In genomic region chr19:307111-307531, GRCh38 we compare ENCODE assay signal across 24 cellular contexts. TPM values are rescaled to one million over a fixed set of nuclear protein-coding genes. Genes with fewer than 3 reads are reported as not detected.
DNase-seq lines count a peak whose midpoint lies in the region; ATAC-seq and TF ChIP-seq lines count a peak whose summit lies in the region.
"Had no signal": no experiment of that assay in that cellular context is flagged by ENCODE, and none has a peak within 500 bp of the region (broad histone marks: within the 10 kb centered on the region; RNA-seq: fewer than 3 reads in every experiment).

No MANE protein-coding gene starts in this region.

- H4K20me1 ChIP-seq in SK-N-SH (ENCODE audit: insufficient read depth): no peaks in the 10 kb centered on the region

- H3K4me1 ChIP-seq in SK-N-SH (ENCODE audit: control insufficient read depth in 1 of 2, insufficient read depth in 2 of 2, low read depth in 1 of 2, low read length in 1 of 2): no peaks in the 10 kb centered on the region
- H3K4me1 ChIP-seq in lower lobe of right lung: no peaks in the 10 kb centered on the region
- no peaks in the 10 kb centered on the region for H3K4me1 ChIP-seq in psoas muscle

- TF ChIP-seq RAD21 in SK-N-SH (IDR thresholded peaks at IDR 0.05; ENCODE audit: low read length): no peak

- no peak for TF ChIP-seq EP300 in SK-N-SH (IDR thresholded peaks at IDR 0.05; ENCODE audit: borderline replicate concordance in 1 of 2, low read depth in 1 of 2, low read length in 1 of 2)

- peaks cover 19% of the 10 kb centered on the region for H3K36me3 Mint-ChIP-seq in nephron progenitor cell (ENCODE audit: low read depth)

- 93% methylated on average over 8 of the region's 26 CpGs for whole genome bisulfite sequencing in SK-N-SH (ENCODE audit: low lambda C conversion rate)
- 87 to 90% (median 88%) methylated on average over 26 of the region's 26 CpGs for WGBS in psoas muscle, 3 donors

- POLR2A ChIA-PET in SK-N-SH (lab: Yijun Ruan, JAX): no interaction called here

- no peak overlapping the region for H3K4me3 ChIP-seq in SK-N-SH (ENCODE audit: low read depth in 2 of 2, low read length in 1 of 2)
- H3K4me3 ChIP-seq in H7 (ENCODE audit: insufficient read depth, low read depth, low read length): no peak overlapping the region
- H3K4me3 ChIP-seq in lower lobe of right lung: peak overlapping the region; percentile 47
- H3K4me3 ChIP-seq in psoas muscle: peak overlapping the region; percentile 51
- H3K4me3 ChIP-seq: PC-9 had no signal

- no peak overlapping the region for H2AFZ ChIP-seq in SK-N-SH (ENCODE audit: low read depth)
- H2AFZ ChIP-seq: PC-9 had no signal

- peaks cover 4% of the 10 kb centered on the region for H3K4me1 Mint-ChIP-seq in nephron progenitor cell
- H3K4me1 Mint-ChIP-seq: IgD-negative memory B cell had no signal

- peaks cover 2% of the 10 kb centered on the region for H3K27me3 Mint-ChIP-seq in nephron progenitor cell (ENCODE audit: low read depth, poor library complexity)
- H3K27me3 Mint-ChIP-seq: IgD-negative memory B cell had no signal

- ATAC-seq in SK-N-SH treated with all-trans-retinoic acid at 6 μM for 48 hours (no peak), lower lobe of right lung (no peak), psoas muscle (no peak), GM18873 (IDR thresholded peaks at IDR 0.05; ENCODE audit: low FRiP score, unreplicated experiment) (no peak)
- ATAC-seq: HCT116 had no signal

- no peaks in the 10 kb centered on the region for H3F3A ChIP-seq in SK-N-SH (replicated peaks; ENCODE audit: insufficient read depth)

- no peak overlapping the region for H3K9ac ChIP-seq in SK-N-SH

- CTCF ChIA-PET in SK-N-SH (lab: Yijun Ruan, JAX): no interaction called here

- no peaks in the 10 kb centered on the region for H3K9me3 Mint-ChIP-seq in nephron progenitor cell
- H3K9me3 Mint-ChIP-seq: IgD-negative memory B cell had no signal

- TF ChIP-seq CTCF in SK-N-SH (IDR thresholded peaks at IDR 0.05): no peak
- TF ChIP-seq CTCF in lower lobe of right lung (IDR thresholded peaks at IDR 0.05): no peak
- TF ChIP-seq CTCF in psoas muscle (IDR thresholded peaks at IDR 0.05): no peak
- TF ChIP-seq CTCF in nephron progenitor cell (IDR thresholded peaks at IDR 0.05): no peak

- H3K36me3 ChIP-seq in SK-N-SH (replicated peaks in 1 of 2; ENCODE audit: control insufficient read depth in 1 of 2, insufficient read depth in 2 of 2, low read length in 1 of 2) (peaks cover 0 to 48% of the 10 kb centered on the region in 2 experiments), H7 (replicated peaks; ENCODE audit: control insufficient read depth, insufficient read depth, low read length) (peaks cover 8% of the 10 kb centered on the region), lower lobe of right lung (peaks cover 60% of the 10 kb centered on the region), psoas muscle (ENCODE audit: insufficient read depth in 1 of 2, low read depth in 1 of 2) (peaks cover 6 to 60% of the 10 kb centered on the region in 2 donors)

- H3K27me3 ChIP-seq in SK-N-SH (ENCODE audit: insufficient read depth) (no peaks in the 10 kb centered on the region), H7 (ENCODE audit: control insufficient read depth, insufficient read depth, low read length) (no peaks in the 10 kb centered on the region), lower lobe of right lung (ENCODE audit: low read depth) (no peaks in the 10 kb centered on the region), psoas muscle (ENCODE audit: insufficient read depth in 3 of 3, low read length in 2 of 3) (no peaks in the 10 kb centered on the region)

- H3K27ac ChIP-seq in SK-N-SH (ENCODE audit: low read depth in 2 of 2, low read length in 1 of 2): no peak overlapping the region
- peak overlapping the region; percentile 62 for H3K27ac ChIP-seq in lower lobe of right lung
- no peak overlapping the region for H3K27ac ChIP-seq in psoas muscle
- H3K27ac ChIP-seq: 22Rv1, HL-60, PC-9 had no signal

- H3K9me3 ChIP-seq in SK-N-SH (no peaks in the 10 kb centered on the region), lower lobe of right lung (no peaks in the 10 kb centered on the region), psoas muscle (no peaks in the 10 kb centered on the region)

- peak; percentile 22 for DNase-seq in SK-N-SH
- DNase-seq in H7: peak; percentile 51
- no peak for DNase-seq in lower lobe of right lung
- no peak for DNase-seq in psoas muscle
- DNase-seq in nephron progenitor cell: no peak
- no peak for DNase-seq in DMS153 (lab: John Stamatoyannopoulos, UW)
- DNase-seq: Calu3; NCI-H1048; NCI-H1417; NCI-H1694; NCI-H2029 treated with DMSO at 0.1 percent for 48 hours; NCI-H446 treated with DMSO at 0.1 percent for 48 hours; NCI-H526; NCI-H82; NK-92 treated with Interleukin-12 subunit alpha and Interleukin-12 subunit beta, amount 100 ng/mL, for 24 hours; PC-9; SHP77 had no signal

- intact Hi-C loops in lower lobe of right lung (cut with DNase I): no loop called here
- intact Hi-C loops in psoas muscle (cut with DNase I): no loop called here

- H3K4me2 ChIP-seq in SK-N-SH: no peak overlapping the region
- H3K4me2 ChIP-seq: PC-9 had no signal

- no peak overlapping the region for H3K27ac Mint-ChIP-seq in nephron progenitor cell
- H3K27ac Mint-ChIP-seq: IgD-negative memory B cell had no signal

- H3K79me2 ChIP-seq in SK-N-SH (ENCODE audit: insufficient read depth): 0 out of 2 replicates have a peak, but pooled peaks cover 4% of the 10 kb centered on the region

- H3K9me2 ChIP-seq in SK-N-SH: no peaks in the 10 kb centered on the region

- H3K4me3 Mint-ChIP-seq in nephron progenitor cell: no peak overlapping the region
- H3K4me3 Mint-ChIP-seq: IgD-negative memory B cell had no signal

TF ChIP-seq in SK-N-SH, 30 proteins besides CTCF, POLR2A, EP300 and RAD21 (continues in another document):
- no peak for TF ChIP-seq MXI1 (IDR thresholded peaks at IDR 0.05; ENCODE audit: low read depth, low read length)
- TF ChIP-seq SMC3 (IDR thresholded peaks at IDR 0.05; ENCODE audit: low read depth, low read length): no peak
- no peak for TF ChIP-seq IRF3 (IDR thresholded peaks at IDR 0.05; ENCODE audit: low read depth, low read length)
- TF ChIP-seq ELF1 (IDR thresholded peaks at IDR 0.05): no peak
- no peak for TF ChIP-seq TEAD4 (IDR thresholded peaks at IDR 0.05; ENCODE audit: borderline replicate concordance, insufficient read depth)
- TF ChIP-seq, protein P1, sequence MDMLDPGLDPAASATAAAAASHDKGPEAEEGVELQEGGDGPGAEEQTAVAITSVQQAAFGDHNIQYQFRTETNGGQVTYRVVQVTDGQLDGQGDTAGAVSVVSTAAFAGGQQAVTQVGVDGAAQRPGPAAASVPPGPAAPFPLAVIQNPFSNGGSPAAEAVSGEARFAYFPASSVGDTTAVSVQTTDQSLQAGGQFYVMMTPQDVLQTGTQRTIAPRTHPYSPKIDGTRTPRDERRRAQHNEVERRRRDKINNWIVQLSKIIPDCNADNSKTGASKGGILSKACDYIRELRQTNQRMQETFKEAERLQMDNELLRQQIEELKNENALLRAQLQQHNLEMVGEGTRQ (IDR thresholded peaks at IDR 0.05; ENCODE audit: borderline replicate concordance, low read depth, low read length): no peak

TF ChIP-seq in SK-N-SH treated with all-trans-retinoic acid at 6 μM for 48 hours, 23 proteins besides CTCF, POLR2A, EP300 and RAD21:
- TF ChIP-seq ZC3H10 (CRISPR knock-in tag; IDR thresholded peaks at IDR 0.05): no peak
- no peak for TF ChIP-seq ESRRG (CRISPR knock-in tag; IDR thresholded peaks at IDR 0.05)
- TF ChIP-seq TOX (CRISPR knock-in tag; IDR thresholded peaks at IDR 0.05; ENCODE audit: borderline replicate concordance): no peak
- TF ChIP-seq, protein P2, sequence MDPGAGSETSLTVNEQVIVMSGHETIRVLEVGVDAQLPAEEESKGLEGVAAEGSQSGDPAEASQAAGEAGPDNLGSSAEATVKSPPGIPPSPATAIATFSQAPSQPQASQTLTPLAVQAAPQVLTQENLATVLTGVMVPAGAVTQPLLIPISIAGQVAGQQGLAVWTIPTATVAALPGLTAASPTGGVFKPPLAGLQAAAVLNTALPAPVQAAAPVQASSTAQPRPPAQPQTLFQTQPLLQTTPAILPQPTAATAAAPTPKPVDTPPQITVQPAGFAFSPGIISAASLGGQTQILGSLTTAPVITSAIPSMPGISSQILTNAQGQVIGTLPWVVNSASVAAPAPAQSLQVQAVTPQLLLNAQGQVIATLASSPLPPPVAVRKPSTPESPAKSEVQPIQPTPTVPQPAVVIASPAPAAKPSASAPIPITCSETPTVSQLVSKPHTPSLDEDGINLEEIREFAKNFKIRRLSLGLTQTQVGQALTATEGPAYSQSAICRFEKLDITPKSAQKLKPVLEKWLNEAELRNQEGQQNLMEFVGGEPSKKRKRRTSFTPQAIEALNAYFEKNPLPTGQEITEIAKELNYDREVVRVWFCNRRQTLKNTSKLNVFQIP (CRISPR knock-in tag; IDR thresholded peaks at IDR 0.05; ENCODE audit: borderline replicate concordance, low read depth): no peak

RNA-seq across cellular contexts. Expression of gene PLPP2, which starts 15.9 kb away (rescaled TPM):
- 27.3 and 33.6 TPM in 2 replicates for polyA plus RNA-seq in SK-N-SH (2012; rRNA removed)
- 19.4 and 27.7 TPM in 2 replicates for polyA plus RNA-seq in SK-N-SH (2012; cell fraction: cytosol; rRNA removed)
- polyA plus RNA-seq in SK-N-SH (2012; cell fraction: nucleus; rRNA removed): 44.7 and 58.0 TPM in 2 replicates
- total RNA-seq in H7 (2014; rRNA removed; shearing (Covaris generic)): 77.9 and 98.2 TPM in 2 replicates
- 11.7 TPM for total RNA-seq in lower lobe of right lung
- total RNA-seq in psoas muscle: under 1 TPM in 3 of 4 donors, not detected in 1; 0.32 to 0.93 (median 0.77) TPM
- polyA plus RNA-seq in psoas muscle: under 1 TPM; 0.10 to 0.28 (median 0.21) TPM
- total RNA-seq: G401 had no signal

RNA-seq across cellular contexts. Expression of gene MIER2, which starts 37.5 kb away (rescaled TPM):
- 8.0 and 15.9 TPM in 2 replicates for polyA plus RNA-seq in SK-N-SH (2012; rRNA removed)
- polyA plus RNA-seq in SK-N-SH (2012; cell fraction: cytosol; rRNA removed): 10.2 and 12.4 TPM in 2 replicates
- polyA plus RNA-seq in SK-N-SH (2012; cell fraction: nucleus; rRNA removed): 42.6 and 47.8 TPM in 2 replicates
- 43.4 and 49.6 TPM in 2 replicates for total RNA-seq in H7 (2014; rRNA removed; shearing (Covaris generic))
- 39.4 TPM for total RNA-seq in lower lobe of right lung
- 10 to 100 TPM; 19.1 to 22.2 (median 20.2) TPM for total RNA-seq in psoas muscle
- 10 to 100 TPM; 13.3 to 18.9 (median 15.8) TPM for polyA plus RNA-seq in psoas muscle

Comparison
In these comparisons a context has a peak if more than half of its experiments do, and no peak if none do; other contexts are left out.
1. DNase-seq: peak in SK-N-SH (single experiment) and H7 (single experiment); none in lower lobe of right lung (single experiment), psoas muscle (0 of 2), nephron progenitor cell (single experiment) and DMS153 (single experiment).
2. H3K4me3 ChIP-seq: peak in lower lobe of right lung (single experiment) and psoas muscle (single experiment); none in SK-N-SH (0 of 2) and H7 (single experiment).